ENCODE assay signal across 22 cellular contexts in the genomic region with DNA sequence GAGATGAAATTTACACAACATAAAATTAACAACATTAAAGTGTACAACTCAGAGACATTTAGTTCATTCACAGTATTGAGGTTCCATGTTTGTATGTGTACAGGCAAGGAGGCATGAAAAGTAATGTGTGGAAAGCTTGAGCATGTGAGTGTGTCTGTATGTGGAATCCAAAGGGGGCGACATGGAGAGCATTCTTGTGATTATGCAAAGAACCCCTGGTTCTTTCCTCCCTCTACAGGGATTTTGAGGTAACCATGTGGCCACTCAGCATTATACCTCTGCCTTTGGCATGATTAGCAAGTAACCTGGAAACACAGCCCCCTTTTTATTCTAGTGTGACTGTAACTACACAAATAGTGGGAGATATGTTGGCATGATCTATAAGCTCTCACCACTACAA. TPM values are rescaled to one million over a fixed set of nuclear protein-coding genes. Genes with fewer than 3 reads are reported as not detected.
A peak's percentile ranks its signal among the peaks of the same experiment; 100 is the strongest.
DNase-seq lines count a peak whose midpoint lies in the region; ATAC-seq and TF ChIP-seq lines count a peak whose summit lies in the region.
"Had no signal": no experiment of that assay in that cellular context is flagged by ENCODE, and none has a peak within 500 bp of the region (broad histone marks: within the 10 kb centered on the region; RNA-seq: fewer than 3 reads in every experiment).

No MANE protein-coding gene starts in this region.

- BruUV-seq in Calu3 (replicated peaks; lab: Mats Ljungman, UMichigan), result no TSS peak

- H2AFZ ChIP-seq in GM23248, result no peak overlapping the region

- no peaks in the 10 kb centered on the region for H3K79me2 ChIP-seq in GM23248 (ENCODE audit: insufficient read depth)

- H3K4me3 Mint-ChIP-seq in naive thymus-derived CD8-positive, alpha-beta T cell, result no peak overlapping the region
- H3K4me3 Mint-ChIP-seq in Calu3 (ENCODE audit: low read depth, unreplicated experiment), result no peak overlapping the region
- H3K4me3 Mint-ChIP-seq: activated CD4-positive, alpha-beta T cell treated with anti-CD3 and anti-CD28 coated beads, Interleukin-2, amount 10 ng/mL, durations not matched to agents 7 days and 5 days; activated naive CD8-positive, alpha-beta T cell; activated T-cell treated with anti-CD3 and anti-CD28 coated beads, Interleukin-2, amount 50 U/mL, for 24 hours; central memory CD8-positive, alpha-beta T cell; T-helper 2 cell treated with Interferon-gamma antibody and Interleukin-4, amounts not matched to agents 5 μg/mL and 100 μg/mL, for 36 hours had no signal

- no peak overlapping the region for H3K27ac Mint-ChIP-seq in naive thymus-derived CD8-positive, alpha-beta T cell
- no peak overlapping the region for H3K27ac Mint-ChIP-seq in Calu3 (ENCODE audit: unreplicated experiment)
- H3K27ac Mint-ChIP-seq: activated CD4-positive, alpha-beta T cell treated with anti-CD3 and anti-CD28 coated beads, Interleukin-2, amount 10 ng/mL, durations not matched to agents 7 days and 5 days; activated naive CD8-positive, alpha-beta T cell; activated T-cell treated with anti-CD3 and anti-CD28 coated beads, Interleukin-2, amount 50 U/mL, for 24 hours; T-helper 2 cell treated with Interferon-gamma antibody and Interleukin-4, amounts not matched to agents 5 μg/mL and 100 μg/mL, for 36 hours had no signal

- H3K27ac ChIP-seq in GM23248, result no peak overlapping the region
- H3K27ac ChIP-seq in WERI-Rb-1, result no peak overlapping the region
- H3K27ac ChIP-seq: gastrocnemius medialis had no signal

- peaks cover 20% of the 10 kb centered on the region for H3F3A ChIP-seq in GM23248 (ENCODE audit: insufficient read depth)

- H3K4me3 ChIP-seq in GM23248 (no peak overlapping the region), WERI-Rb-1 (ENCODE audit: low read depth, low read length) (no peak overlapping the region)
- H3K4me3 ChIP-seq: gastrocnemius medialis, MG63 had no signal

- peaks cover 0 to 10% (median 0%) of the 10 kb centered on the region in 9 donors for H3K9me3 Mint-ChIP-seq in naive thymus-derived CD8-positive, alpha-beta T cell
- H3K9me3 Mint-ChIP-seq in Calu3 (ENCODE audit: low read depth, unreplicated experiment), result peaks cover 3% of the 10 kb centered on the region
- H3K9me3 Mint-ChIP-seq: activated CD4-positive, alpha-beta T cell treated with anti-CD3 and anti-CD28 coated beads, Interleukin-2, amount 10 ng/mL, durations not matched to agents 7 days and 5 days; activated T-cell treated with anti-CD3 and anti-CD28 coated beads, Interleukin-2, amount 50 U/mL, for 24 hours; central memory CD8-positive, alpha-beta T cell; T-helper 2 cell treated with Interferon-gamma antibody and Interleukin-4, amounts not matched to agents 5 μg/mL and 100 μg/mL, for 36 hours had no signal

- no peak overlapping the region for H3K4me2 ChIP-seq in GM23248 (ENCODE audit: unreplicated experiment)

- intact Hi-C loops in Calu3 (cut with micrococcal nuclease; ENCODE audit: unreplicated experiment), result no loop called here

- H3K36me3 ChIP-seq in GM23248 (ENCODE audit: low read depth) (no peaks in the 10 kb centered on the region), WERI-Rb-1 (no peaks in the 10 kb centered on the region)
- H3K36me3 ChIP-seq: gastrocnemius medialis, MG63 had no signal

- peaks cover 23% of the 10 kb centered on the region for H3K4me1 ChIP-seq in GM23248 (ENCODE audit: insufficient read depth)
- H3K4me1 ChIP-seq: gastrocnemius medialis had no signal

- no peaks in the 10 kb centered on the region for H3K9me2 ChIP-seq in GM23248 (ENCODE audit: insufficient read depth)

- 85 to 89% methylated on average over 1 of the region's 1 CpG for WGBS in GM23248 (ENCODE audit: low coverage in 1 of 2, low lambda C conversion rate in 2 of 2, missing lambda C conversion rate in 2 of 2), 2 experiments

- POLR2A ChIA-PET in naive thymus-derived CD8-positive, alpha-beta T cell (lab: Charles Lee), result no interaction called here

- peak; percentile 42 for TF ChIP-seq CTCF in WERI-Rb-1 (IDR thresholded peaks at IDR 0.05; ENCODE audit: low read depth, low read length)
- no peak for TF ChIP-seq CTCF in Calu3 (IDR thresholded peaks at IDR 0.05; ENCODE audit: unreplicated experiment)

- no peaks in the 10 kb centered on the region for H3K27me3 ChIP-seq in GM23248 (replicated peaks; ENCODE audit: insufficient read depth)
- no peaks in the 10 kb centered on the region for H3K27me3 ChIP-seq in WERI-Rb-1 (ENCODE audit: insufficient read depth, low read depth, severe bottlenecking)
- H3K27me3 ChIP-seq: gastrocnemius medialis, MG63 had no signal

- peaks cover 0 to 6% (median 0%) of the 10 kb centered on the region in 3 donors for H3K36me3 Mint-ChIP-seq in naive thymus-derived CD8-positive, alpha-beta T cell
- no peaks in the 10 kb centered on the region for H3K36me3 Mint-ChIP-seq in Calu3 (ENCODE audit: insufficient read depth, unreplicated experiment)
- H3K36me3 Mint-ChIP-seq: activated naive CD8-positive, alpha-beta T cell had no signal

- H4K20me1 ChIP-seq in GM23248 (ENCODE audit: insufficient read depth), result no peaks in the 10 kb centered on the region

- in situ Hi-C loops in GM23248 (cut with MboI), result no loop called here

- no peaks in the 10 kb centered on the region for H3K4me1 Mint-ChIP-seq in naive thymus-derived CD8-positive, alpha-beta T cell
- H3K4me1 Mint-ChIP-seq in Calu3 (ENCODE audit: low read depth, unreplicated experiment), result peaks cover 37% of the 10 kb centered on the region
- H3K4me1 Mint-ChIP-seq: activated CD4-positive, alpha-beta T cell treated with anti-CD3 and anti-CD28 coated beads, Interleukin-2, amount 10 ng/mL, durations not matched to agents 7 days and 5 days; central memory CD8-positive, alpha-beta T cell had no signal

- peak; percentile 10 for DNase-seq in GM23248
- peak; percentile 46 for DNase-seq in HT-29 (ENCODE audit: low spot score)
- peak; percentile 24 for DNase-seq in WERI-Rb-1
- DNase-seq in iPS DF 4.7 (ENCODE audit: extremely low read depth, low spot score), result peak; percentile 16
- no peak for DNase-seq in activated T-cell treated with anti-CD3 and anti-CD28 coated beads for 4 hours
- DNase-seq in naive thymus-derived CD8-positive, alpha-beta T cell, result no peak
- no peak for DNase-seq in Calu3
- DNase-seq: activated CD4-positive, alpha-beta T cell treated with anti-CD3 and anti-CD28 coated beads, Interleukin-2, amount 10 ng/mL, durations not matched to agents 7 days and 5 days; activated T-cell treated with anti-CD3 and anti-CD28 coated beads, Interleukin-2, amount 50 U/mL, for 24 hours; C1 segment of cervical spinal cord; gastrocnemius medialis; islet precursor cell; MG63; NCI-H2107; right cardiac atrium; SHP77 treated with DMSO at 0.1 percent for 48 hours; stimulated activated CD4-positive, alpha-beta T cell treated with anti-CD3 and anti-CD28 coated beads, Interleukin-1b, Interleukin-23, amount 100 ng/mL, for 48 hours; substantia nigra had no signal

- H3K9me3 ChIP-seq in GM23248 (ENCODE audit: low read depth), result no peaks in the 10 kb centered on the region
- H3K9me3 ChIP-seq in WERI-Rb-1 (ENCODE audit: severe bottlenecking), result no peaks in the 10 kb centered on the region
- H3K9me3 ChIP-seq: gastrocnemius medialis had no signal

- CTCF ChIA-PET in Calu3 (lab: Charles Lee), result interaction anchor here (1.1 kb wide), 1 partner anchor 74 kb away, joined by 3 read pairs; a partner anchor contains a TSS

- peaks cover 2 to 10% (median 5%) of the 10 kb centered on the region in 5 donors for H3K27me3 Mint-ChIP-seq in naive thymus-derived CD8-positive, alpha-beta T cell
- no peaks in the 10 kb centered on the region for H3K27me3 Mint-ChIP-seq in Calu3 (ENCODE audit: unreplicated experiment)
- H3K27me3 Mint-ChIP-seq: activated naive CD8-positive, alpha-beta T cell had no signal

- H3K9ac ChIP-seq in GM23248, result no peak overlapping the region

- ATAC-seq in naive thymus-derived CD8-positive, alpha-beta T cell, result no peak
- ATAC-seq: gastrocnemius medialis, right cardiac atrium had no signal

RNA-seq across cellular contexts. Expression of a gene that starts 21.0 kb away (rescaled TPM):
- not detected in 2 replicates for total RNA-seq in GM23248 (2014; rRNA removed; shearing (Covaris generic))
- polyA plus RNA-seq in GM23248 (2016; fragmentation: Nextera tagmentation; extraction: Ambion mirVana), result not detected in 2 replicates
- not detected in 2 replicates for total RNA-seq in HT-29 (2014; rRNA removed; shearing (Covaris generic))
- total RNA-seq in naive thymus-derived CD8-positive, alpha-beta T cell, result not detected
- polyA plus RNA-seq in naive thymus-derived CD8-positive, alpha-beta T cell, result not detected
- not detected in 2 replicates for total RNA-seq in Calu3 (2022)
- total RNA-seq: activated CD4-positive, alpha-beta T cell treated with anti-CD3 and anti-CD28 coated beads, Interleukin-2, amount 10 ng/mL, durations not matched to agents 7 days and 5 days; gastrocnemius medialis; mesenteric fat pad; right cardiac atrium had no signal
- polyA plus RNA-seq: right cardiac atrium had no signal

RNA-seq across cellular contexts. Expression of a gene that starts 24.5 kb away (rescaled TPM):
- not detected in 2 replicates for total RNA-seq in GM23248 (2014; rRNA removed; shearing (Covaris generic))
- not detected in 2 replicates for polyA plus RNA-seq in GM23248 (2016; fragmentation: Nextera tagmentation; extraction: Ambion mirVana)
- not detected in 2 replicates for total RNA-seq in HT-29 (2014; rRNA removed; shearing (Covaris generic))
- not detected for total RNA-seq in naive thymus-derived CD8-positive, alpha-beta T cell
- not detected for polyA plus RNA-seq in naive thymus-derived CD8-positive, alpha-beta T cell
- not detected in 2 replicates for total RNA-seq in Calu3 (2022)
- total RNA-seq: activated CD4-positive, alpha-beta T cell treated with anti-CD3 and anti-CD28 coated beads, Interleukin-2, amount 10 ng/mL, durations not matched to agents 7 days and 5 days; gastrocnemius medialis; mesenteric fat pad; right cardiac atrium had no signal
- polyA plus RNA-seq: right cardiac atrium had no signal

RNA-seq across cellular contexts. Expression of a gene that starts 40.6 kb away (rescaled TPM):
- not detected in 2 replicates for total RNA-seq in GM23248 (2014; rRNA removed; shearing (Covaris generic))
- not detected in 2 replicates for polyA plus RNA-seq in GM23248 (2016; fragmentation: Nextera tagmentation; extraction: Ambion mirVana)
- total RNA-seq in HT-29 (2014; rRNA removed; shearing (Covaris generic)), result not detected in 2 replicates
- not detected for total RNA-seq in naive thymus-derived CD8-positive, alpha-beta T cell
- not detected for polyA plus RNA-seq in naive thymus-derived CD8-positive, alpha-beta T cell
- not detected in 2 replicates for total RNA-seq in Calu3 (2022)
- total RNA-seq: activated CD4-positive, alpha-beta T cell treated with anti-CD3 and anti-CD28 coated beads, Interleukin-2, amount 10 ng/mL, durations not matched to agents 7 days and 5 days; gastrocnemius medialis; mesenteric fat pad; right cardiac atrium had no signal
- polyA plus RNA-seq: right cardiac atrium had no signal

Comparison
In these comparisons a context has a peak if more than half of its experiments do, and no peak if none do; other contexts are left out.
1. DNase-seq: peak in GM23248 (single experiment), HT-29 (single experiment), WERI-Rb-1 (single experiment) and iPS DF 4.7 (single experiment); none in activated T-cell treated with anti-CD3 and anti-CD28 coated beads for 4 hours (single experiment), naive thymus-derived CD8-positive, alpha-beta T cell (0 of 10) and Calu3 (single experiment).